Comparison of ENCODE assay signal across 21 cellular contexts in genomic region chr4:89814362-89814761, GRCh38. TPM values are rescaled to one million over a fixed set of nuclear protein-coding genes. Genes with fewer than 3 reads are reported as not detected.
A peak's percentile ranks its signal among the peaks of the same experiment; 100 is the strongest.
DNase-seq lines count a peak whose midpoint lies in the region; ATAC-seq, FAIRE-seq and TF ChIP-seq lines count a peak whose summit lies in the region.
"Had no signal": no experiment of that assay in that cellular context is flagged by ENCODE, and none has a peak within 500 bp of the region (broad histone marks: within the 10 kb centered on the region; RNA-seq: fewer than 3 reads in every experiment).

No MANE protein-coding gene starts in this region.

- H3K36me3 ChIP-seq in HepG2 (replicated peaks in 1 of 2; ENCODE audit: control insufficient read depth in 1 of 2, insufficient read depth in 2 of 2, low read length in 2 of 2) (no peaks in the 10 kb centered on the region), right lobe of liver (no peaks in the 10 kb centered on the region), HEK293 (ENCODE audit: control insufficient read depth in 2 of 2, insufficient read depth in 1 of 2, low read length in 2 of 2) (no peaks in the 10 kb centered on the region), right atrium auricular region (no peaks in the 10 kb centered on the region), Karpas-422 (ENCODE audit: insufficient read depth, low read length) (no peaks in the 10 kb centered on the region)

- peaks cover 7% of the 10 kb centered on the region for H3K27me3 Mint-ChIP-seq in nephron progenitor cell (ENCODE audit: low read depth, poor library complexity)
- H3K27me3 Mint-ChIP-seq: CD4-positive, alpha-beta T cell had no signal

- H3K4me1 Mint-ChIP-seq in nephron progenitor cell = peaks cover 13% of the 10 kb centered on the region

- no peak for DNase-seq in HepG2 (ENCODE audit: low spot score)
- no peak for DNase-seq in right lobe of liver
- DNase-seq in nephron progenitor cell = no peak
- no peak for DNase-seq in stimulated activated CD4-positive, alpha-beta T cell treated with anti-CD3 and anti-CD28 coated beads, Interleukin-4, amount 100 ng/mL, for 24 hours
- no peak for DNase-seq in right atrium auricular region (ENCODE audit: low spot score)
- DNase-seq in Karpas-422 = no peak
- DNase-seq: 8988T; ACHN; Caco-2; Calu3; CD4-positive, alpha-beta T cell; CD8-positive, alpha-beta T cell; DMS79 treated with DMSO at 0.1 percent for 48 hours; GF-D8 had no signal

- in situ Hi-C loops in HepG2 (cut with HindIII; ENCODE audit: extremely low pct_ligation_motif_present, low pct_unique_long_range_greater_than_20kb) = no loop called here

- H4K20me1 ChIP-seq in HepG2 (ENCODE audit: insufficient read depth, low read length) (no peaks in the 10 kb centered on the region), Karpas-422 (ENCODE audit: insufficient read depth, low read depth, low read length) (no peaks in the 10 kb centered on the region)

- no peak overlapping the region for H3K4me3 Mint-ChIP-seq in nephron progenitor cell
- H3K4me3 Mint-ChIP-seq: CD4-positive, alpha-beta T cell; CD8-positive, alpha-beta T cell had no signal

- peaks cover 44% of the 10 kb centered on the region for H3K36me3 Mint-ChIP-seq in nephron progenitor cell (ENCODE audit: low read depth)
- H3K36me3 Mint-ChIP-seq: CD8-positive, alpha-beta T cell had no signal

- H3K4me3 ChIP-seq in HepG2 (replicated peaks in 1 of 3; ENCODE audit: insufficient read depth in 1 of 3, low read depth in 2 of 3, low read length in 3 of 3) = no peak overlapping the region
- H3K4me3 ChIP-seq in right lobe of liver = no peak overlapping the region
- no peak overlapping the region for H3K4me3 ChIP-seq in HEK293 (ENCODE audit: low read depth, low read length)
- no peak overlapping the region for H3K4me3 ChIP-seq in right atrium auricular region
- H3K4me3 ChIP-seq in Karpas-422 (ENCODE audit: low read length) = no peak overlapping the region
- H3K4me3 ChIP-seq: BLaER1 treated with 17β-estradiol and CSF1 and Interleukin-3, amounts not matched to agents 10 nM and 100 nM had no signal

- no peak for ATAC-seq in HepG2
- ATAC-seq in right lobe of liver = no peak
- ATAC-seq: CD8-positive, alpha-beta T cell had no signal

- no peaks in the 10 kb centered on the region for H3K9me2 ChIP-seq in Karpas-422 (replicated peaks; ENCODE audit: insufficient read depth, low read length)

- no peak for TF ChIP-seq CTCF in HepG2 (CRISPR knock-in tag; IDR thresholded peaks at IDR 0.05)
- no peak for TF ChIP-seq CTCF in right lobe of liver (IDR thresholded peaks at IDR 0.05)
- no peak for TF ChIP-seq CTCF in HEK293 (tag by site-specific recombination; IDR thresholded peaks at IDR 0.05)
- no peak for TF ChIP-seq CTCF in nephron progenitor cell (IDR thresholded peaks at IDR 0.05)
- no peak for TF ChIP-seq CTCF in right atrium auricular region (IDR thresholded peaks at IDR 0.05)

- H3K4me1 ChIP-seq in HepG2 (ENCODE audit: insufficient read depth, low read length) (no peaks in the 10 kb centered on the region), right lobe of liver (no peaks in the 10 kb centered on the region), HEK293 (ENCODE audit: control insufficient read depth, insufficient read depth, low read length) (no peaks in the 10 kb centered on the region), right atrium auricular region (no peaks in the 10 kb centered on the region), Karpas-422 (ENCODE audit: low read length) (no peaks in the 10 kb centered on the region)
- H3K4me1 ChIP-seq: Caco-2 had no signal

- intact Hi-C loops in HepG2 (cut with micrococcal nuclease; ENCODE audit: unreplicated experiment) (no loop called here), right lobe of liver (cut with DNase I) (no loop called here)

- H2AFZ ChIP-seq in HepG2 (ENCODE audit: low read length) (no peak overlapping the region), Karpas-422 (ENCODE audit: low read length) (no peak overlapping the region)

- TF ChIP-seq RAD21 in HepG2 (CRISPR knock-in tag; IDR thresholded peaks at IDR 0.05) = no peak

- H3K27me3 ChIP-seq in HepG2 (ENCODE audit: control insufficient read depth in 1 of 2, insufficient read depth in 2 of 2, low read length in 2 of 2) (peaks cover 0 to 1% of the 10 kb centered on the region in 2 experiments; a peak in 1 of 5 replicates), right lobe of liver (no peaks in the 10 kb centered on the region), right atrium auricular region (no peaks in the 10 kb centered on the region), Karpas-422 (ENCODE audit: low read length) (no peaks in the 10 kb centered on the region)
- H3K27me3 ChIP-seq: BLaER1 treated with 17β-estradiol and CSF1 and Interleukin-3, amounts not matched to agents 10 nM and 100 nM had no signal

- no peak overlapping the region for H3K4me2 ChIP-seq in HepG2 (ENCODE audit: low read depth, low read length)
- H3K4me2 ChIP-seq in Karpas-422 (ENCODE audit: low read depth, low read length, poor library complexity, severe bottlenecking) = no peak overlapping the region
- H3K4me2 ChIP-seq: BLaER1 treated with 17β-estradiol and CSF1 and Interleukin-3, amounts not matched to agents 10 nM and 100 nM had no signal

- no peak overlapping the region for H3K9ac ChIP-seq in HepG2 (ENCODE audit: insufficient read depth, low read depth, low read length)
- no peak overlapping the region for H3K9ac ChIP-seq in Karpas-422 (ENCODE audit: low read length)
- H3K9ac ChIP-seq: BLaER1 treated with 17β-estradiol and CSF1 and Interleukin-3, amounts not matched to agents 10 nM and 100 nM had no signal

- CTCF ChIA-PET in HepG2 (lab: Yijun Ruan, JAX; ENCODE audit: low intra/inter-chr PET ratio, low total read pairs) (no interaction called here), HEK293 (lab: Yijun Ruan, JAX) (interaction anchor here (0.6 kb wide), 1 partner anchor 14 kb away, joined by 4 read pairs; no protein-coding TSS in a partner anchor)

- TF ChIP-seq POLR2A in HepG2 (IDR thresholded peaks at IDR 0.05; ENCODE audit: insufficient read depth in 1 of 2, low read depth in 2 of 2, low read length in 2 of 2) (no peak), right lobe of liver (IDR thresholded peaks at IDR 0.05) (no peak)

- no TSS peak for BruUV-seq in HepG2 (replicated peaks; lab: Mats Ljungman, UMichigan)

- POLR2A ChIA-PET in HepG2 (lab: Yijun Ruan, JAX) = no interaction called here
- POLR2A ChIA-PET in HEK293 (lab: Yijun Ruan, JAX) = no interaction called here

- no peaks in the 10 kb centered on the region for H3K9me3 ChIP-seq in HepG2 (ENCODE audit: low read length)
- no peaks in the 10 kb centered on the region for H3K9me3 ChIP-seq in right lobe of liver
- H3K9me3 ChIP-seq in HEK293 (ENCODE audit: control insufficient read depth, insufficient read depth, low read depth, low read length) = no peaks in the 10 kb centered on the region
- H3K9me3 ChIP-seq in right atrium auricular region = no peaks in the 10 kb centered on the region
- H3K9me3 ChIP-seq in Karpas-422 (ENCODE audit: low read length) = no peaks in the 10 kb centered on the region
- H3K9me3 ChIP-seq: Caco-2 had no signal

- FAIRE-seq in HepG2 (lab: Jason Lieb, UNC) = no peak
- FAIRE-seq: A204.1, D721Med, GM12891, GM19239 had no signal

- H3K79me2 ChIP-seq in HepG2 (ENCODE audit: insufficient read depth, low read length) (no peaks in the 10 kb centered on the region), Karpas-422 (ENCODE audit: low read length) (no peaks in the 10 kb centered on the region)

- H3K27ac ChIP-seq in HepG2 (ENCODE audit: extremely low read length, insufficient read depth, low read length) = no peak overlapping the region
- no peak overlapping the region for H3K27ac ChIP-seq in right lobe of liver
- no peak overlapping the region for H3K27ac ChIP-seq in HEK293 (ENCODE audit: extremely low read depth, low read depth, low read length)
- H3K27ac ChIP-seq in right atrium auricular region = no peak overlapping the region
- no peak overlapping the region for H3K27ac ChIP-seq in Karpas-422 (ENCODE audit: low read length)
- H3K27ac ChIP-seq: BLaER1 treated with 17β-estradiol and CSF1 and Interleukin-3, amounts not matched to agents 10 nM and 100 nM; C4-2B had no signal

- H3K27ac Mint-ChIP-seq in nephron progenitor cell = peak overlapping the region; percentile 45
- H3K27ac Mint-ChIP-seq: CD4-positive, alpha-beta T cell; CD8-positive, alpha-beta T cell had no signal

- 6% methylated on average over 3 of the region's 3 CpGs for WGBS in HepG2 (ENCODE audit: low lambda C conversion rate)
- WGBS in right lobe of liver (ENCODE audit: insufficient coverage, low coverage, low lambda C conversion rate, missing lambda C conversion rate) = 73% methylated on average over 3 of the region's 3 CpGs

- TF ChIP-seq EP300 in HepG2 (IDR thresholded peaks at IDR 0.05; ENCODE audit: low read depth in 2 of 2, low read length in 2 of 2) = no peak
- no peak for TF ChIP-seq EP300 in HepG2 (CRISPR knock-in tag; IDR thresholded peaks at IDR 0.05; ENCODE audit: borderline replicate concordance)

- H3K9me3 Mint-ChIP-seq in nephron progenitor cell = peaks cover 4% of the 10 kb centered on the region
- H3K9me3 Mint-ChIP-seq: CD4-positive, alpha-beta T cell; CD8-positive, alpha-beta T cell had no signal

RNA-seq across cellular contexts. Expression of gene SNCA, which starts 22.6 kb away (rescaled TPM):
- total RNA-seq in HepG2 (2016; rRNA removed; fragmentation: Illumina TruSeq; extraction: Trizol) (not detected in 2 replicates), right lobe of liver (1 to 10 TPM in 3 of 6 experiments, under 1 TPM in 3; 0.43 to 5.1 (median 1.0) TPM), right atrium auricular region (10 to 100 TPM in 1 of 2 donors, 1 to 10 TPM in 1; 8.5 to 23.3 TPM)
- total RNA-seq in HepG2 (2016; cell fraction: cytosol; rRNA removed; fragmentation: Illumina TruSeq; extraction: Trizol; ENCODE audit: low read depth) = not detected in 2 replicates
- not detected in 2 replicates for total RNA-seq in HepG2 (2016; cell fraction: insoluble cytoplasmic fraction; rRNA removed; fragmentation: Illumina TruSeq; extraction: Trizol)
- total RNA-seq in HepG2 (2016; cell fraction: membrane; rRNA removed; fragmentation: Illumina TruSeq; extraction: Trizol) = not detected in 2 replicates
- not detected in 2 replicates for total RNA-seq in HepG2 (2016; cell fraction: nucleus; rRNA removed; fragmentation: Illumina TruSeq; extraction: Trizol)
- polyA plus RNA-seq in HepG2 (2011; rRNA removed) = not detected in 2 replicates
- not detected in 2 replicates for polyA plus RNA-seq in HepG2 (2011; cell fraction: cytosol; rRNA removed)
- not detected in 2 replicates for polyA plus RNA-seq in HepG2 (2011; cell fraction: nucleus; rRNA removed)
- 0.11 TPM in 1 of 2 replicates, not detected in the other for polyA plus RNA-seq in HepG2 (2012)
- polyA plus RNA-seq in HepG2 (2016; cell fraction: cytosol; fragmentation: Illumina TruSeq; extraction: Trizol; ENCODE audit: low read depth) = not detected in 2 replicates
- not detected in 2 replicates for polyA plus RNA-seq in HepG2 (2016; cell fraction: insoluble cytoplasmic fraction; fragmentation: Illumina TruSeq; extraction: Trizol; ENCODE audit: low read depth)
- polyA plus RNA-seq in HepG2 (2016; cell fraction: membrane; fragmentation: Illumina TruSeq; extraction: Trizol; ENCODE audit: low read depth) = not detected in 2 replicates
- not detected in 2 replicates for polyA plus RNA-seq in HepG2 (2016; cell fraction: nucleus; fragmentation: Illumina TruSeq; extraction: Trizol; ENCODE audit: insufficient read depth, low read depth)
- polyA minus RNA-seq in HepG2 (2011; rRNA and poly(A)+ RNA removed; ENCODE audit: low replicate concordance) = 0.44 TPM in 1 of 2 replicates, not detected in the other
- not detected in 2 replicates for polyA minus RNA-seq in HepG2 (2011; cell fraction: cytosol; rRNA and poly(A)+ RNA removed)
- polyA minus RNA-seq in HepG2 (2011; cell fraction: nucleus; rRNA and poly(A)+ RNA removed) = not detected in 2 replicates
- total RNA-seq in Karpas-422 (2014; rRNA removed; shearing (Covaris generic); ENCODE audit: low replicate concordance) = not detected in 2 replicates
- total RNA-seq: CD4-positive, alpha-beta T cell; CD8-positive, alpha-beta T cell had no signal

Comparison
In these comparisons a context has a peak if more than half of its experiments do, and no peak if none do; other contexts are left out.
1. Of the 63 proteins assayed by ChIP-seq in both HepG2 and HEK293: peak only in HepG2: none; only in HEK293: ATF2; in both: none; in neither: 62.